Comparison of ENCODE assay signal across 15 cellular contexts in genomic region chr16:86033971-86034370, GRCh38.
DNase-seq lines count a peak whose midpoint lies in the region; ATAC-seq and TF ChIP-seq lines count a peak whose summit lies in the region.
"Had no signal": no experiment of that assay in that cellular context is flagged by ENCODE, and none has a peak within 500 bp of the region (broad histone marks: within the 10 kb centered on the region; RNA-seq: fewer than 3 reads in every experiment).

No MANE protein-coding gene starts in this region.

- H3K27me3 ChIP-seq in muscle layer of colon (ENCODE audit: control insufficient read depth in 1 of 2, insufficient read depth in 2 of 2, low read length in 2 of 2) (no peaks in the 10 kb centered on the region), upper lobe of right lung (peaks cover 17% of the 10 kb centered on the region)

- H3K4me1 ChIP-seq in muscle layer of colon (ENCODE audit: insufficient read depth, low read length) (no peaks in the 10 kb centered on the region), upper lobe of right lung (no peaks in the 10 kb centered on the region)
- H3K4me1 ChIP-seq: A549, HAP-1 had no signal

- peaks cover 6% of the 10 kb centered on the region for H3K4me1 Mint-ChIP-seq in chondrocyte (ENCODE audit: low read depth)
- no peaks in the 10 kb centered on the region for H3K4me1 Mint-ChIP-seq in activated T-helper 17 cell treated with anti-CD3 and anti-CD28 coated beads, Interleukin-2, amount 50 U/mL, for 72 hours

- no peak for TF ChIP-seq CTCF in chondrocyte (IDR thresholded peaks at IDR 0.05)
- TF ChIP-seq CTCF in upper lobe of right lung (IDR thresholded peaks at IDR 0.05): no peak

- H3K36me3 ChIP-seq in muscle layer of colon (ENCODE audit: insufficient read depth, low read length): no peaks in the 10 kb centered on the region
- H3K36me3 ChIP-seq in upper lobe of right lung: no peaks in the 10 kb centered on the region
- H3K36me3 ChIP-seq: BE2C, HAP-1 had no signal

- H3K36me3 Mint-ChIP-seq in chondrocyte (ENCODE audit: low read depth): no peaks in the 10 kb centered on the region
- H3K36me3 Mint-ChIP-seq in activated T-helper 17 cell treated with anti-CD3 and anti-CD28 coated beads, Interleukin-2, amount 50 U/mL, for 72 hours (ENCODE audit: low read depth): no peaks in the 10 kb centered on the region
- H3K36me3 Mint-ChIP-seq: CD8-positive, alpha-beta memory T cell had no signal

- no peaks in the 10 kb centered on the region for H3K9me3 ChIP-seq in muscle layer of colon (ENCODE audit: low read length)
- no peaks in the 10 kb centered on the region for H3K9me3 ChIP-seq in upper lobe of right lung
- H3K9me3 ChIP-seq: A549, BE2C, Caco-2, HAP-1 had no signal

- no peak overlapping the region for H3K4me3 Mint-ChIP-seq in chondrocyte (ENCODE audit: unreplicated experiment)
- H3K4me3 Mint-ChIP-seq in activated T-helper 17 cell treated with anti-CD3 and anti-CD28 coated beads, Interleukin-2, amount 50 U/mL, for 72 hours: no peak overlapping the region
- H3K4me3 Mint-ChIP-seq: CD8-positive, alpha-beta memory T cell had no signal

- no peak for ATAC-seq in upper lobe of right lung
- ATAC-seq in HG02798 (IDR thresholded peaks at IDR 0.05; ENCODE audit: poor library complexity, unreplicated experiment): no peak
- ATAC-seq in activated T-helper 17 cell treated with anti-CD3 and anti-CD28 coated beads, Interleukin-2, amount 50 U/mL, for 72 hours (replicated peaks): no peak

- H3K27me3 Mint-ChIP-seq in chondrocyte (ENCODE audit: low read depth): peaks cover 40% of the 10 kb centered on the region
- H3K27me3 Mint-ChIP-seq in activated T-helper 17 cell treated with anti-CD3 and anti-CD28 coated beads, Interleukin-2, amount 50 U/mL, for 72 hours: peaks cover 14% of the 10 kb centered on the region

- H3K4me3 ChIP-seq in muscle layer of colon (ENCODE audit: low read depth in 1 of 2, low read length in 2 of 2): no peak overlapping the region
- H3K4me3 ChIP-seq in upper lobe of right lung: no peak overlapping the region
- H3K4me3 ChIP-seq: A549, HAP-1 had no signal

- no peak overlapping the region for H3K27ac Mint-ChIP-seq in chondrocyte (ENCODE audit: unreplicated experiment)
- H3K27ac Mint-ChIP-seq in activated T-helper 17 cell treated with anti-CD3 and anti-CD28 coated beads, Interleukin-2, amount 50 U/mL, for 72 hours: no peak overlapping the region

- no peaks in the 10 kb centered on the region for H3K9me3 Mint-ChIP-seq in chondrocyte (ENCODE audit: low read depth)
- no peaks in the 10 kb centered on the region for H3K9me3 Mint-ChIP-seq in activated T-helper 17 cell treated with anti-CD3 and anti-CD28 coated beads, Interleukin-2, amount 50 U/mL, for 72 hours
- H3K9me3 Mint-ChIP-seq: CD8-positive, alpha-beta memory T cell had no signal

- DNase-seq in chondrocyte (ENCODE audit: low spot score) (peak; percentile 59), islet precursor cell (peak; percentile 22), upper lobe of right lung (peak; percentile 37)
- DNase-seq in activated CD4-positive, CD25-positive, alpha-beta regulatory T cell treated with anti-CD3 and anti-CD28 coated beads, Interleukin-2, amount 50 U/mL, for 72 hours: no peak
- DNase-seq: BE2C; Caco-2; CD8-positive, alpha-beta memory T cell; DND-41; GDM1 had no signal

- H3K27ac ChIP-seq in muscle layer of colon (ENCODE audit: low read depth, low read length) (peak overlapping the region; percentile 7), upper lobe of right lung (no peak overlapping the region)
- H3K27ac ChIP-seq: A549, HL-60 had no signal

- no peak overlapping the region for H3K9ac ChIP-seq in muscle layer of colon (ENCODE audit: low read length)

- intact Hi-C loops in upper lobe of right lung (cut with DNase I): no loop called here
